ENCODE assay signal across 8 cellular contexts in genomic region chr11:62546937-62547625, GRCh38. TPM values are rescaled to one million over a fixed set of nuclear protein-coding genes. Genes with fewer than 3 reads are reported as not detected.
DNase-seq lines count a peak whose midpoint lies in the region; ATAC-seq and TF ChIP-seq lines count a peak whose summit lies in the region.

No MANE protein-coding gene starts in this region.

- H3K27ac Mint-ChIP-seq in activated CD8-positive, alpha-beta T cell treated with anti-CD3 and anti-CD28 coated beads for 36 hours, result no peak overlapping the region

- no peak for TF ChIP-seq CTCF in activated CD8-positive, alpha-beta T cell treated with anti-CD3 and anti-CD28 coated beads for 36 hours (IDR thresholded peaks at IDR 0.05)

- POLR2A ChIA-PET in activated CD8-positive, alpha-beta T cell treated with anti-CD3 and anti-CD28 coated beads for 36 hours (lab: Charles Lee), result interaction anchor here (0.8 kb wide), 1 partner anchor 23 kb away, joined by 4 read pairs; no protein-coding TSS in a partner anchor

- ATAC-seq in activated CD8-positive, alpha-beta T cell treated with anti-CD3 and anti-CD28 coated beads for 36 hours, result no peak
- no peak for ATAC-seq in left cardiac atrium
- ATAC-seq in sciatic nerve, result peak; percentile 4

- H3K4me3 Mint-ChIP-seq in activated CD8-positive, alpha-beta T cell treated with anti-CD3 and anti-CD28 coated beads for 36 hours, result peak overlapping the region; percentile 68

- CTCF ChIA-PET in activated CD8-positive, alpha-beta T cell treated with anti-CD3 and anti-CD28 coated beads for 36 hours (lab: Charles Lee), result interaction anchor here (0.8 kb wide), 1 partner anchor 157 kb away, joined by 3 read pairs; no protein-coding TSS in a partner anchor

- DNase-seq in DMS53 (lab: John Stamatoyannopoulos, UW) (peak; percentile 56), DMS53 treated with DMSO at 0.1 percent for 48 hours (lab: John Stamatoyannopoulos, UW; ENCODE audit: unreplicated experiment) (no peak), left cardiac atrium (peak; percentile 50), sciatic nerve (ENCODE audit: low spot score) (peak; percentile 79), CD1c-positive myeloid dendritic cell (ENCODE audit: extremely low spot score) (no peak), NCI-H345 (lab: John Stamatoyannopoulos, UW) (no peak), SIG-M5 (lab: John Stamatoyannopoulos, UW) (no peak)
- DNase-seq in activated CD8-positive, alpha-beta T cell treated with anti-CD3 and anti-CD28 coated beads for 36 hours, result no peak

- H3K9me3 Mint-ChIP-seq in activated CD8-positive, alpha-beta T cell treated with anti-CD3 and anti-CD28 coated beads for 36 hours, result no peaks in the 10 kb centered on the region

- H3K4me1 Mint-ChIP-seq in activated CD8-positive, alpha-beta T cell treated with anti-CD3 and anti-CD28 coated beads for 36 hours (ENCODE audit: low read depth), result peaks cover 71% of the 10 kb centered on the region

- H3K36me3 Mint-ChIP-seq in activated CD8-positive, alpha-beta T cell treated with anti-CD3 and anti-CD28 coated beads for 36 hours (ENCODE audit: low read depth), result no peaks in the 10 kb centered on the region

- peaks cover 3% of the 10 kb centered on the region for H3K27me3 Mint-ChIP-seq in activated CD8-positive, alpha-beta T cell treated with anti-CD3 and anti-CD28 coated beads for 36 hours

- intact Hi-C loops in activated CD8-positive, alpha-beta T cell treated with anti-CD3 and anti-CD28 coated beads for 36 hours (cut with micrococcal nuclease), result no loop called here
- intact Hi-C loops in left cardiac atrium (cut with DNase I) (loop anchor here in 1 of 2 donors (10.0 kb wide), 1 partner anchor 152 kb away; no protein-coding TSS in a partner anchor), sciatic nerve (cut with DNase I) (loop anchor here (10.0 kb wide), 1 partner anchor 152 kb away; no protein-coding TSS in a partner anchor)

RNA-seq across cellular contexts. Expression of gene AHNAK, which starts 0.5 kb away (rescaled TPM):
- 10 to 100 TPM; 41.1 to 43.0 TPM for total RNA-seq in activated CD8-positive, alpha-beta T cell treated with anti-CD3 and anti-CD28 coated beads for 36 hours
- total RNA-seq in left cardiac atrium (100 to 1,000 TPM; 329 to 404 TPM), sciatic nerve (2,773 TPM)

RNA-seq across cellular contexts. Expression of gene EEF1G, which starts 26.6 kb away (rescaled TPM):
- 1,000 to 10,000 TPM; 1,925 to 1,979 TPM for total RNA-seq in activated CD8-positive, alpha-beta T cell treated with anti-CD3 and anti-CD28 coated beads for 36 hours
- total RNA-seq in left cardiac atrium (100 to 1,000 TPM; 833 to 894 TPM), sciatic nerve (811 TPM)

RNA-seq across cellular contexts. Expression of gene TUT1, which starts 44.2 kb away (rescaled TPM):
- 10 to 100 TPM; 34.4 to 38.0 TPM for total RNA-seq in activated CD8-positive, alpha-beta T cell treated with anti-CD3 and anti-CD28 coated beads for 36 hours
- total RNA-seq in left cardiac atrium (10 to 100 TPM in 1 of 2 donors, 1 to 10 TPM in 1; 9.6 to 11.5 TPM), sciatic nerve (20.7 TPM)

RNA-seq across cellular contexts. Expression of gene MTA2, which starts 54.6 kb away (rescaled TPM):
- total RNA-seq in activated CD8-positive, alpha-beta T cell treated with anti-CD3 and anti-CD28 coated beads for 36 hours, result 100 to 1,000 TPM; 159 to 164 TPM
- total RNA-seq in left cardiac atrium (10 to 100 TPM; 38.1 to 60.6 TPM), sciatic nerve (86.6 TPM)

Comparison
In these comparisons a context has a peak if more than half of its experiments do, and no peak if none do; other contexts are left out.
1. DNase-seq: peak in DMS53 (single experiment), left cardiac atrium (single experiment) and sciatic nerve (single experiment); none in DMS53 treated with DMSO at 0.1 percent for 48 hours (single experiment), activated CD8-positive, alpha-beta T cell treated with anti-CD3 and anti-CD28 coated beads for 36 hours (single experiment), CD1c-positive myeloid dendritic cell (single experiment), NCI-H345 (single experiment) and SIG-M5 (single experiment).
2. RNA of gene AHNAK, which starts 0.5 kb away (total RNA-seq): 2,773 TPM in sciatic nerve (single experiment) and 329 to 404 TPM in left cardiac atrium; 41.1 to 43.0 TPM in activated CD8-positive, alpha-beta T cell treated with anti-CD3 and anti-CD28 coated beads for 36 hours; every median in the first group is over 4 times any median in the second.